Comparison of ENCODE assay signal across 8 cellular contexts in genomic region chr5:15023266-15023665, GRCh38.
"Had no signal": no experiment of that assay in that cellular context is flagged by ENCODE, and none has a peak within 500 bp of the region (broad histone marks: within the 10 kb centered on the region; RNA-seq: fewer than 3 reads in every experiment).

No MANE protein-coding gene starts in this region.

- ATAC-seq: GM23338, HepG2, K562 had no signal

- H3K4me2 ChIP-seq: GM23338 had no signal

- H2AFZ ChIP-seq: GM23338 had no signal

- H3K4me3 ChIP-seq: GM23338, K562 had no signal

- FAIRE-seq: H1, H54, HepG2, K562 had no signal

- DNase-seq: H9, HCEC 1CT, KG1 had no signal
